ENCODE assay signal across 12 cellular contexts in genomic region chr12:3117144-3117581, GRCh38. TPM values are rescaled to one million over a fixed set of nuclear protein-coding genes. Genes with fewer than 3 reads are reported as not detected.
A peak's percentile ranks its signal among the peaks of the same experiment; 100 is the strongest.
DNase-seq lines count a peak whose midpoint lies in the region; ATAC-seq, FAIRE-seq and TF ChIP-seq lines count a peak whose summit lies in the region.
"Had no signal": no experiment of that assay in that cellular context is flagged by ENCODE, and none has a peak within 500 bp of the region (broad histone marks: within the 10 kb centered on the region; RNA-seq: fewer than 3 reads in every experiment).

No MANE protein-coding gene starts in this region.

- H3K36me3 Mint-ChIP-seq in brain = peaks cover 5% of the 10 kb centered on the region

- ATAC-seq in right cardiac atrium (peak; percentile 66 to 90), HG02938 (IDR thresholded peaks at IDR 0.05; ENCODE audit: unreplicated experiment) (no peak)
- ATAC-seq in stimulated activated naive CD8-positive, alpha-beta T cell treated with anti-CD3 and anti-CD28 coated beads, Interleukin-15, amount 100 ng/mL, for 72 hours = no peak

- H3K36me3 ChIP-seq in stomach = peaks cover 0 to 5% (median 2%) of the 10 kb centered on the region in 4 donors
- H3K36me3 ChIP-seq: MG63 had no signal

- DNase-seq in HTR-8/SVneo (ENCODE audit: insufficient read length, low spot score) (peak; percentile 48), right cardiac atrium (peak in 1 of 3 donors; percentile 51), stomach (no peak), SHP77 (lab: John Stamatoyannopoulos, UW) (no peak), head of caudate nucleus (no peak)
- no peak for DNase-seq in stimulated activated naive CD8-positive, alpha-beta T cell treated with anti-CD3 and anti-CD28 coated beads, Interleukin-15, amount 100 ng/mL, for 72 hours
- DNase-seq: activated T-cell treated with anti-CD3 and anti-CD28 coated beads, Interleukin-2, amount 50 U/mL, for 24 hours; NCI-H82 had no signal

- no peak for TF ChIP-seq CTCF in brain (conservative IDR thresholded peaks at IDR 0.05)
- TF ChIP-seq CTCF in stomach (IDR thresholded peaks at IDR 0.05) = no peak

- H3K4me1 ChIP-seq in right cardiac atrium (ENCODE audit: control insufficient read depth, insufficient read depth, low read length) (peaks cover 26% of the 10 kb centered on the region), stomach (peaks cover 12 to 43% (median 26%) of the 10 kb centered on the region in 4 donors)

- H3K4me3 ChIP-seq in right cardiac atrium (ENCODE audit: low read length) (no peak overlapping the region), stomach (no peak overlapping the region)
- H3K4me3 ChIP-seq: coronary artery, MG63 had no signal

- H3K27ac ChIP-seq in right cardiac atrium (ENCODE audit: low read length) (peak overlapping the region; percentile 83), stomach (peak overlapping the region in 4 of 5 donors; percentile 29 to 65 (median 44))

- H3K9me3 ChIP-seq in right cardiac atrium (ENCODE audit: control insufficient read depth, low read length) (no peaks in the 10 kb centered on the region), stomach (no peaks in the 10 kb centered on the region)
- H3K9me3 ChIP-seq: MG63 had no signal

- peak overlapping the region; percentile 38 to 85 (median 70) for H3K27ac Mint-ChIP-seq in brain
- H3K27ac Mint-ChIP-seq in stimulated activated naive CD8-positive, alpha-beta T cell treated with anti-CD3 and anti-CD28 coated beads, Interleukin-15, amount 100 ng/mL, for 72 hours = no peak overlapping the region
- H3K27ac Mint-ChIP-seq: activated T-cell treated with anti-CD3 and anti-CD28 coated beads, Interleukin-2, amount 50 U/mL, for 24 hours had no signal

- peak; percentile 54 for FAIRE-seq in HTR-8/SVneo (lab: Jason Lieb, UNC)

- intact Hi-C loops in right cardiac atrium (cut with DNase I) = no loop called here
- intact Hi-C loops in stomach (cut with DNase I; ENCODE audit: low total_unique reads) = no loop called here
- intact Hi-C loops in head of caudate nucleus (cut with DNase I) = no loop called here

- H3K4me3 Mint-ChIP-seq in brain = peak overlapping the region in 1 of 5 experiments; percentile 37
- no peak overlapping the region for H3K4me3 Mint-ChIP-seq in stimulated activated naive CD8-positive, alpha-beta T cell treated with anti-CD3 and anti-CD28 coated beads, Interleukin-15, amount 100 ng/mL, for 72 hours
- H3K4me3 Mint-ChIP-seq: activated T-cell treated with anti-CD3 and anti-CD28 coated beads, Interleukin-2, amount 50 U/mL, for 24 hours had no signal

- WGBS in right cardiac atrium = 21% methylated on average over 10 of the region's 10 CpGs
- WGBS in stomach, 5 donors = 55 to 73% (median 68%) methylated on average over 10 of the region's 10 CpGs

- TF ChIP-seq EP300 in stomach (IDR thresholded peaks at IDR 0.05) = no peak

- no peak for TF ChIP-seq POLR2A in stomach (IDR thresholded peaks at IDR 0.05)

- no peaks in the 10 kb centered on the region for H3K27me3 ChIP-seq in right cardiac atrium (ENCODE audit: control insufficient read depth, insufficient read depth)
- no peaks in the 10 kb centered on the region for H3K27me3 ChIP-seq in stomach
- H3K27me3 ChIP-seq: MG63 had no signal

- no peaks in the 10 kb centered on the region for H3K27me3 Mint-ChIP-seq in brain
- H3K27me3 Mint-ChIP-seq in stimulated activated naive CD8-positive, alpha-beta T cell treated with anti-CD3 and anti-CD28 coated beads, Interleukin-15, amount 100 ng/mL, for 72 hours = peaks cover 44% of the 10 kb centered on the region

- H3K4me1 Mint-ChIP-seq in brain = peaks cover 47% of the 10 kb centered on the region
- H3K4me1 Mint-ChIP-seq in stimulated activated naive CD8-positive, alpha-beta T cell treated with anti-CD3 and anti-CD28 coated beads, Interleukin-15, amount 100 ng/mL, for 72 hours = peaks cover 23% of the 10 kb centered on the region

- no peaks in the 10 kb centered on the region for H3K9me3 Mint-ChIP-seq in brain
- no peaks in the 10 kb centered on the region for H3K9me3 Mint-ChIP-seq in stimulated activated naive CD8-positive, alpha-beta T cell treated with anti-CD3 and anti-CD28 coated beads, Interleukin-15, amount 100 ng/mL, for 72 hours
- H3K9me3 Mint-ChIP-seq: activated T-cell treated with anti-CD3 and anti-CD28 coated beads, Interleukin-2, amount 50 U/mL, for 24 hours had no signal

RNA-seq across cellular contexts. Expression of gene TSPAN9, which starts 40.0 kb away (rescaled TPM):
- polyA plus RNA-seq in brain (ENCODE audit: insufficient read depth, low read depth, low replicate concordance) (9.1 TPM), right cardiac atrium (121 TPM), stomach (1 to 10 TPM; 4.1 to 9.4 (median 6.4) TPM)
- total RNA-seq in right cardiac atrium (100 to 1,000 TPM; 151 to 184 (median 172) TPM), stomach (10 to 100 TPM in 3 of 5 donors, 1 to 10 TPM in 2; 1.4 to 58.3 (median 15.6) TPM)

Comparison
In these comparisons a context has a peak if more than half of its experiments do, and no peak if none do; other contexts are left out.
1. H3K27ac Mint-ChIP-seq: peak in brain (5 of 5); none in stimulated activated naive CD8-positive, alpha-beta T cell treated with anti-CD3 and anti-CD28 coated beads, Interleukin-15, amount 100 ng/mL, for 72 hours (0 of 2).
2. ATAC-seq: peak in right cardiac atrium (2 of 2); none in HG02938 (single experiment) and stimulated activated naive CD8-positive, alpha-beta T cell treated with anti-CD3 and anti-CD28 coated beads, Interleukin-15, amount 100 ng/mL, for 72 hours (single experiment).
3. RNA of gene TSPAN9, which starts 40.0 kb away (polyA plus RNA-seq): 121 TPM in right cardiac atrium (single experiment); 9.1 TPM in brain (single experiment) and 4.1 to 9.4 TPM in stomach; every median in the first group is over 10 times any median in the second.